ENCODE assay signal across 14 cellular contexts in genomic region chr1:41479000-41479807, GRCh38. TPM values are rescaled to one million over a fixed set of nuclear protein-coding genes. Genes with fewer than 3 reads are reported as not detected.
DNase-seq lines count a peak whose midpoint lies in the region; ATAC-seq and TF ChIP-seq lines count a peak whose summit lies in the region.
"Had no signal": no experiment of that assay in that cellular context is flagged by ENCODE, and none has a peak within 500 bp of the region (broad histone marks: within the 10 kb centered on the region; RNA-seq: fewer than 3 reads in every experiment).

No MANE protein-coding gene starts in this region.

- peak overlapping the region; percentile 46 for H3K27ac ChIP-seq in left ventricle myocardium inferior (replicated peaks)
- peak overlapping the region; percentile 24 for H3K27ac ChIP-seq in rectal smooth muscle tissue (ENCODE audit: low read depth, low read length)

- no peak for ATAC-seq in GM21619 (IDR thresholded peaks at IDR 0.05; ENCODE audit: unreplicated experiment)

- in situ Hi-C loops in G401 (cut with HindIII; ENCODE audit: low sequenced_read_pairs) = no loop called here
- in situ Hi-C loops in astrocyte of the cerebellum (cut with HindIII; ENCODE audit: low sequenced_read_pairs) = no loop called here

- no peaks in the 10 kb centered on the region for H3K27me3 ChIP-seq in left ventricle myocardium inferior (ENCODE audit: low read depth)
- no peaks in the 10 kb centered on the region for H3K27me3 ChIP-seq in rectal smooth muscle tissue (ENCODE audit: control insufficient read depth, insufficient read depth, low read length)

- peaks cover 80% of the 10 kb centered on the region for H3K4me1 ChIP-seq in left ventricle myocardium inferior
- peaks cover 36% of the 10 kb centered on the region for H3K4me1 ChIP-seq in rectal smooth muscle tissue (ENCODE audit: control insufficient read depth, insufficient read depth, low read length)

- TF ChIP-seq CTCF in astrocyte of the cerebellum (IDR thresholded peaks at IDR 0.05; ENCODE audit: low read depth, low read length, missing control alignments) = no peak
- no peak for TF ChIP-seq CTCF in left ventricle myocardium inferior (IDR thresholded peaks at IDR 0.05; ENCODE audit: borderline replicate concordance)

- intact Hi-C loops in left ventricle myocardium inferior (cut with micrococcal nuclease) = no loop called here

- no peaks in the 10 kb centered on the region for H3K36me3 ChIP-seq in left ventricle myocardium inferior
- no peaks in the 10 kb centered on the region for H3K36me3 ChIP-seq in rectal smooth muscle tissue (ENCODE audit: control insufficient read depth, insufficient read depth, low read length)

- H3K9ac ChIP-seq in rectal smooth muscle tissue (ENCODE audit: low read length) = no peak overlapping the region

- peak; percentile 75 for DNase-seq in G401 (ENCODE audit: low spot score)
- peak; percentile 39 for DNase-seq in astrocyte of the cerebellum (ENCODE audit: low read depth)
- DNase-seq in left ventricle myocardium inferior = peak; percentile 74
- no peak for DNase-seq in AML-193 (lab: John Stamatoyannopoulos, UW)
- DNase-seq in activated effector memory CD4-positive, alpha-beta T cell treated with anti-CD3 and anti-CD28 coated beads, Interleukin-2, amount 50 U/mL, for 16 hours = no peak
- DNase-seq in SK-N-DZ (ENCODE audit: low spot score) = no peak
- DNase-seq: activated CD4-positive, alpha-beta T cell treated with anti-CD3 and anti-CD28 coated beads, Interleukin-2, amount 50 U/mL, for 4 hours; activated naive CD4-positive, alpha-beta T cell treated with anti-CD3 and anti-CD28 coated beads for 36 hours; CD4-positive, alpha-beta T cell; kidney glomerular epithelial cell; NCI-H1105 treated with DMSO at 0.1 percent for 48 hours; stimulated activated CD4-positive, alpha-beta T cell treated with anti-CD3 and anti-CD28 coated beads, Interleukin-2, amount 100 ng/mL, for 24 hours had no signal

- H3K4me3 ChIP-seq in astrocyte of the cerebellum (ENCODE audit: low read depth, low read length) (no peak overlapping the region), left ventricle myocardium inferior (no peak overlapping the region), rectal smooth muscle tissue (ENCODE audit: low read length) (no peak overlapping the region)

- H3K9me3 ChIP-seq in left ventricle myocardium inferior (replicated peaks) = no peaks in the 10 kb centered on the region

RNA-seq across cellular contexts. Expression of gene EDN2, which starts 5.3 kb away (rescaled TPM):
- total RNA-seq in G401 (2014; rRNA removed; shearing (Covaris generic)) = 1.8 and 2.2 TPM in 2 replicates
- total RNA-seq in left ventricle myocardium inferior = 0.47 TPM
- not detected in 2 replicates for polyA plus RNA-seq in SK-N-DZ (2014; cell fraction: cytosol; rRNA removed)
- not detected in 2 replicates for polyA plus RNA-seq in SK-N-DZ (2014; cell fraction: nucleus; rRNA removed)
- total RNA-seq: activated naive CD4-positive, alpha-beta T cell treated with anti-CD3 and anti-CD28 coated beads for 36 hours; CD4-positive, alpha-beta T cell had no signal

Comparison
In these comparisons a context has a peak if more than half of its experiments do, and no peak if none do; other contexts are left out.
1. DNase-seq: peak in G401 (single experiment), astrocyte of the cerebellum (single experiment) and left ventricle myocardium inferior (single experiment); none in AML-193 (0 of 2), activated effector memory CD4-positive, alpha-beta T cell treated with anti-CD3 and anti-CD28 coated beads, Interleukin-2, amount 50 U/mL, for 16 hours (single experiment) and SK-N-DZ (single experiment).